Comparison of ENCODE assay signal across 21 cellular contexts in the genomic region with DNA sequence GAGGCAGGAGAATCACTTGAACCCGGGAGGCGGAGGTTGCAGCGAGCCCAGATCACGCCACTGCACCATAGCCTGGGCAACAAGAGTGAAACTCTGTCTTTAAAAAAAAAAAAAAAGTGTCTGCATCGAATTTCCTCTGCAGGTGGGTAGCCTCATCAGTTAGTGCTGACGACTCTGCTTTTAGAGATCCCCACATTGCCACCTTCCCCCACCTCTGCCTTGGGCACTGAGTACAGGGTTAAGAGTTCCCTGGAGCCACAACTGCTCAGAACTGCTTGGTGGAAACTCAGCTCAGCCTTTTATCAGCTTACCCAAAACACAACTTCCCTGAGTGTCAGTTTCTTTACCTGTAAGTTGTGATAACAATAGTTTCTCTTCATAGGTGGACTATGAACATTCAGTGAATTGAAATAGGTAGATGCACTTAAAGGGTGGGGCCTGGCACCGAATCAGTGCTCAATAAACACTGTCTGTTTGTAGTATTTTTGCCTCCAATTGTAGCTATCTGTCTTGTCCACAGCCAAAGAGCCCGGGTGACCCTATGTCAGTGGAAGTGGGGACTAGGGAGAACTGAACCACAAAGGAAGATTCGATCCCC. TPM values are rescaled to one million over a fixed set of nuclear protein-coding genes. Genes with fewer than 3 reads are reported as not detected.
DNase-seq lines count a peak whose midpoint lies in the region; ATAC-seq and TF ChIP-seq lines count a peak whose summit lies in the region.
"Had no signal": no experiment of that assay in that cellular context is flagged by ENCODE, and none has a peak within 500 bp of the region (broad histone marks: within the 10 kb centered on the region; RNA-seq: fewer than 3 reads in every experiment).

No MANE protein-coding gene starts in this region.

- peaks cover 5 to 6% of the 10 kb centered on the region in 2 donors for H3K36me3 Mint-ChIP-seq in CD4-positive, alpha-beta memory T cell

- H3K9ac ChIP-seq in neuronal stem cell (ENCODE audit: low read depth, low read length, poor library complexity), result no peak overlapping the region

- no peak overlapping the region for H2AFZ ChIP-seq in neuronal stem cell (ENCODE audit: low read length)

- no peaks in the 10 kb centered on the region for H3K27me3 ChIP-seq in CD4-positive, alpha-beta memory T cell (ENCODE audit: insufficient read depth, low read length)
- H3K27me3 ChIP-seq in Peyer's patch (no peaks in the 10 kb centered on the region), right lobe of liver (no peaks in the 10 kb centered on the region), neuronal stem cell (ENCODE audit: control insufficient read depth in 3 of 3, insufficient read depth in 3 of 3, low read depth in 1 of 3, low read length in 3 of 3) (no peaks in the 10 kb centered on the region), vagina (no peaks in the 10 kb centered on the region)
- H3K27me3 ChIP-seq: ascending aorta, foreskin keratinocyte, upper lobe of left lung had no signal

- no peak overlapping the region for H3K14ac ChIP-seq in neuronal stem cell (ENCODE audit: low read length)

- H3K23ac ChIP-seq in neuronal stem cell (ENCODE audit: low read depth, low read length, poor library complexity), result no peak overlapping the region

- H3K9me3 ChIP-seq in CD4-positive, alpha-beta memory T cell (ENCODE audit: control insufficient read depth in 1 of 2, low read length in 2 of 2), result no peaks in the 10 kb centered on the region
- H3K9me3 ChIP-seq in Peyer's patch (no peaks in the 10 kb centered on the region), right lobe of liver (no peaks in the 10 kb centered on the region), neuronal stem cell (replicated peaks in 1 of 2; ENCODE audit: control insufficient read depth in 2 of 2, insufficient read depth in 1 of 2, low read depth in 1 of 2, low read length in 2 of 2) (peaks cover 0 to 2% of the 10 kb centered on the region in 2 donors), vagina (no peaks in the 10 kb centered on the region)
- H3K9me3 ChIP-seq: ascending aorta, HAP-1, prostate gland, upper lobe of left lung had no signal

- intact Hi-C loops in CD4-positive, alpha-beta memory T cell (cut with micrococcal nuclease), result no loop called here
- intact Hi-C loops in right lobe of liver (cut with DNase I) (no loop called here), vagina (cut with DNase I) (no loop called here)

- H3K36me3 ChIP-seq in CD4-positive, alpha-beta memory T cell (ENCODE audit: insufficient read depth, low read length), result no peaks in the 10 kb centered on the region
- H3K36me3 ChIP-seq in Peyer's patch, result peaks cover 0 to 15% (median 0%) of the 10 kb centered on the region in 3 donors
- peaks cover 0 to 5% (median 1%) of the 10 kb centered on the region in 4 donors for H3K36me3 ChIP-seq in right lobe of liver
- H3K36me3 ChIP-seq in neuronal stem cell (replicated peaks in 1 of 2; ENCODE audit: control insufficient read depth in 2 of 2, insufficient read depth in 2 of 2, low read length in 2 of 2), result no peaks in the 10 kb centered on the region
- peaks cover 0 to 10% of the 10 kb centered on the region in 2 donors for H3K36me3 ChIP-seq in vagina
- H3K36me3 ChIP-seq: HAP-1, prostate gland had no signal

- H3K79me1 ChIP-seq in neuronal stem cell (ENCODE audit: low read depth, low read length), result peaks cover 4% of the 10 kb centered on the region

- CTCF ChIA-PET in CD4-positive, alpha-beta memory T cell (lab: Charles Lee; ENCODE audit: partially characterized antibody), result interaction anchor here (1.0 kb wide), 1 partner anchor 26 kb away, joined by 4 read pairs; no protein-coding TSS in a partner anchor

- no peak overlapping the region for H2BK120ac ChIP-seq in neuronal stem cell (ENCODE audit: low read depth, low read length)

- no peak overlapping the region for H4K91ac ChIP-seq in neuronal stem cell (ENCODE audit: low read depth, low read length, poor library complexity)

- no peak overlapping the region for H2BK5ac ChIP-seq in neuronal stem cell (ENCODE audit: low read length)

- peak overlapping the region in 5 of 7 donors; percentile 18 to 43 (median 36) for H3K27ac Mint-ChIP-seq in CD4-positive, alpha-beta memory T cell

- H2BK12ac ChIP-seq in neuronal stem cell (ENCODE audit: low read length), result no peak overlapping the region

- peaks cover 23% of the 10 kb centered on the region for H3K4me1 ChIP-seq in CD4-positive, alpha-beta memory T cell (ENCODE audit: insufficient read depth, low read length)
- peaks cover 4 to 45% (median 7%) of the 10 kb centered on the region in 4 donors for H3K4me1 ChIP-seq in Peyer's patch
- peaks cover 1 to 80% (median 34%) of the 10 kb centered on the region in 4 donors for H3K4me1 ChIP-seq in right lobe of liver
- peaks cover 3 to 16% of the 10 kb centered on the region in 2 donors for H3K4me1 ChIP-seq in neuronal stem cell (ENCODE audit: control insufficient read depth in 2 of 2, insufficient read depth in 1 of 2, low read depth in 1 of 2, low read length in 2 of 2)
- peaks cover 17% of the 10 kb centered on the region for H3K4me1 ChIP-seq in vagina
- H3K4me1 ChIP-seq: foreskin keratinocyte, HAP-1, prostate gland had no signal

- no peak overlapping the region for H4K8ac ChIP-seq in neuronal stem cell (ENCODE audit: low read depth, low read length)

- TF ChIP-seq CTCF in C4-2B (conservative IDR thresholded peaks at IDR 0.05) (no peak), Peyer's patch (IDR thresholded peaks at IDR 0.05) (no peak), right lobe of liver (IDR thresholded peaks at IDR 0.05) (no peak), vagina (IDR thresholded peaks at IDR 0.05) (no peak)

- no peak overlapping the region for H2AK5ac ChIP-seq in neuronal stem cell (ENCODE audit: low read depth, low read length)

- peaks cover 26 to 36% (median 32%) of the 10 kb centered on the region in 4 donors for H3K4me1 Mint-ChIP-seq in CD4-positive, alpha-beta memory T cell

- H3K4me3 Mint-ChIP-seq in CD4-positive, alpha-beta memory T cell, result peak overlapping the region in 3 of 8 donors; percentile 21 to 45 (median 21)
- H3K4me3 Mint-ChIP-seq: central memory CD8-positive, alpha-beta T cell; neural crest cell had no signal

- H3K27ac ChIP-seq in C4-2B (peak overlapping the region; percentile 88), Peyer's patch (peak overlapping the region in 3 of 4 donors; percentile 20 to 78 (median 62)), right lobe of liver (peak overlapping the region in 2 of 3 donors; percentile 38 to 43), neuronal stem cell (replicated peaks; ENCODE audit: low read length) (no peak overlapping the region), vagina (no peak overlapping the region)
- no peak overlapping the region for H3K27ac ChIP-seq in CD4-positive, alpha-beta memory T cell (ENCODE audit: low read depth, low read length)
- H3K27ac ChIP-seq: ascending aorta, foreskin keratinocyte, prostate gland, skin epidermis, upper lobe of left lung had no signal

- POLR2A ChIA-PET in CD4-positive, alpha-beta memory T cell (lab: Charles Lee; ENCODE audit: partially characterized antibody), result interaction anchor here (0.8 kb wide), 1 partner anchor 91 kb away, joined by 3 read pairs; no protein-coding TSS in a partner anchor

- DNase-seq in CD4-positive, alpha-beta memory T cell, result no peak
- DNase-seq in Peyer's patch (peak in 1 of 3 donors; percentile 64), right lobe of liver (peak in 1 of 3 donors; percentile 71), neuronal stem cell (ENCODE audit: low spot score) (no peak), vagina (ENCODE audit: extremely low spot score in 2 of 2) (no peak)
- DNase-seq: activated naive CD4-positive, alpha-beta T cell; foreskin keratinocyte; mesendoderm; NCI-H2171; NCI-H524 treated with DMSO at 0.1 percent for 48 hours; stimulated activated CD4-positive, alpha-beta T cell treated with anti-CD3 and anti-CD28 coated beads, Interleukin-2, amount 100 ng/mL, for 48 hours; stimulated activated naive CD4-positive, alpha-beta T cell treated with Interleukin-2 at 50 U/mL for 16 hours; upper lobe of left lung had no signal

- H2BK15ac ChIP-seq in neuronal stem cell (ENCODE audit: low read length), result no peak overlapping the region

- TF ChIP-seq POLR2A in Peyer's patch (IDR thresholded peaks at IDR 0.05) (no peak), right lobe of liver (IDR thresholded peaks at IDR 0.05) (no peak), vagina (IDR thresholded peaks at IDR 0.05) (no peak)

- no peaks in the 10 kb centered on the region for H3K9me3 Mint-ChIP-seq in CD4-positive, alpha-beta memory T cell
- H3K9me3 Mint-ChIP-seq: central memory CD8-positive, alpha-beta T cell; neural crest cell had no signal

- H3K27me3 Mint-ChIP-seq in CD4-positive, alpha-beta memory T cell, result no peaks in the 10 kb centered on the region

- H3K18ac ChIP-seq in neuronal stem cell (ENCODE audit: low read length), result no peak overlapping the region

- no peak overlapping the region for H3K4me2 ChIP-seq in neuronal stem cell (ENCODE audit: insufficient read depth, low read length, poor library complexity, severe bottlenecking)

- WGBS in right lobe of liver (ENCODE audit: insufficient coverage, low coverage, low lambda C conversion rate, missing lambda C conversion rate), result 62% methylated on average over 7 of the region's 9 CpGs
- no CpG with 5 or more reads among the region's 9 CpGs for WGBS in neuronal stem cell (ENCODE audit: extremely low coverage in 2 of 2, insufficient read length in 2 of 2, insufficient replicate concordance in 1 of 2), 2 donors

- ATAC-seq in right lobe of liver (peak; percentile 5 to 22 (median 8)), HG03135 (IDR thresholded peaks at IDR 0.05; ENCODE audit: unreplicated experiment) (no peak)
- ATAC-seq: foreskin keratinocyte had no signal

- H3K4ac ChIP-seq in neuronal stem cell (ENCODE audit: low read length), result no peak overlapping the region

- no peak overlapping the region for H3K4me3 ChIP-seq in CD4-positive, alpha-beta memory T cell (ENCODE audit: low read length in 2 of 2)
- H3K4me3 ChIP-seq in Peyer's patch, result no peak overlapping the region
- H3K4me3 ChIP-seq in right lobe of liver, result no peak overlapping the region
- H3K4me3 ChIP-seq in neuronal stem cell (ENCODE audit: low read length in 2 of 2), result no peak overlapping the region
- no peak overlapping the region for H3K4me3 ChIP-seq in vagina
- H3K4me3 ChIP-seq: ascending aorta, HAP-1, prostate gland, skin epidermis, upper lobe of left lung had no signal

RNA-seq across cellular contexts. Expression of a gene that starts 11.3 kb away (rescaled TPM):
- 10 to 100 TPM; 15.4 to 18.5 TPM for total RNA-seq in CD4-positive, alpha-beta memory T cell
- 10 to 100 TPM; 15.9 to 16.9 TPM for polyA plus RNA-seq in CD4-positive, alpha-beta memory T cell
- total RNA-seq in Peyer's patch (10 to 100 TPM; 28.1 to 80.9 (median 61.2) TPM), right lobe of liver (100 to 1,000 TPM in 1 of 6 experiments, 10 to 100 TPM in 5; 19.7 to 117 (median 64.7) TPM), vagina (17.4 TPM)
- 13.3 TPM for polyA plus RNA-seq in neuronal stem cell (2013, experiment 1 of 2)
- 13.2 TPM for polyA plus RNA-seq in neuronal stem cell (2013, experiment 2 of 2)

RNA-seq across cellular contexts. Expression of a gene that starts 29.5 kb away (rescaled TPM):
- total RNA-seq in CD4-positive, alpha-beta memory T cell, result 10 to 100 TPM; 69.1 to 85.7 TPM
- 10 to 100 TPM in 1 of 2 donors, 1 to 10 TPM in 1; 4.8 to 15.9 TPM for polyA plus RNA-seq in CD4-positive, alpha-beta memory T cell
- total RNA-seq in Peyer's patch (100 to 1,000 TPM in 1 of 4 donors, 10 to 100 TPM in 3; 52.8 to 160 (median 80.7) TPM), right lobe of liver (10 to 100 TPM; 19.7 to 53.4 (median 29.6) TPM), vagina (51.6 TPM)
- polyA plus RNA-seq in neuronal stem cell (2013, experiment 1 of 2), result 12.5 TPM
- 14.1 TPM for polyA plus RNA-seq in neuronal stem cell (2013, experiment 2 of 2)

Comparison
In these comparisons a context has a peak if more than half of its experiments do, and no peak if none do; other contexts are left out.
1. H3K27ac ChIP-seq: peak in C4-2B (single experiment), Peyer's patch (3 of 4) and right lobe of liver (2 of 3); none in CD4-positive, alpha-beta memory T cell (single experiment), neuronal stem cell (single experiment) and vagina (single experiment).